Comparison of ENCODE assay signal across 2 cellular contexts in genomic region chr10:62803993-62804383, GRCh38.
TF ChIP-seq lines count a peak whose summit lies in the region.

No MANE protein-coding gene starts in this region.

TF ChIP-seq in HepG2, 621 proteins besides CTCF, POLR2A, EP300 and RAD21 (continues in another document):
- TF ChIP-seq ZNF446 (CRISPR knock-in tag; IDR thresholded peaks at IDR 0.05), result no peak
- no peak for TF ChIP-seq ZNF777 (CRISPR knock-in tag; IDR thresholded peaks at IDR 0.05)
- no peak for TF ChIP-seq HOXA7 (CRISPR knock-in tag; IDR thresholded peaks at IDR 0.05)
- TF ChIP-seq THYN1 (CRISPR knock-in tag; IDR thresholded peaks at IDR 0.05; ENCODE audit: borderline replicate concordance, low read depth), result no peak
- TF ChIP-seq THAP8 (CRISPR knock-in tag; IDR thresholded peaks at IDR 0.05; ENCODE audit: borderline replicate concordance), result no peak
- TF ChIP-seq KDM2A (CRISPR knock-in tag; IDR thresholded peaks at IDR 0.05; ENCODE audit: borderline replicate concordance, low read depth), result no peak
- TF ChIP-seq, protein P1, sequence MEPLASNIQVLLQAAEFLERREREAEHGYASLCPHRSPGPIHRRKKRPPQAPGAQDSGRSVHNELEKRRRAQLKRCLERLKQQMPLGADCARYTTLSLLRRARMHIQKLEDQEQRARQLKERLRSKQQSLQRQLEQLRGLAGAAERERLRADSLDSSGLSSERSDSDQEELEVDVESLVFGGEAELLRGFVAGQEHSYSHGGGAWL (CRISPR knock-in tag; IDR thresholded peaks at IDR 0.05), result no peak
- TF ChIP-seq FOSL2 (CRISPR knock-in tag; IDR thresholded peaks at IDR 0.05), result no peak
- no peak for TF ChIP-seq CENPX (CRISPR knock-in tag; IDR thresholded peaks at IDR 0.05)
- TF ChIP-seq EHMT2 (IDR thresholded peaks at IDR 0.05; ENCODE audit: borderline replicate concordance, low read depth, low read length), result peak; percentile 78; the same call in 1 of the 2 replicates
- TF ChIP-seq ZSCAN5A (CRISPR knock-in tag; IDR thresholded peaks at IDR 0.05; ENCODE audit: borderline replicate concordance), result no peak
- TF ChIP-seq PITX1 (CRISPR knock-in tag; IDR thresholded peaks at IDR 0.05), result no peak
- no peak for TF ChIP-seq GABPB1 (CRISPR knock-in tag; IDR thresholded peaks at IDR 0.05)
- no peak for TF ChIP-seq NBN (conservative IDR thresholded peaks at IDR 0.05)
- TF ChIP-seq NCOA5 (CRISPR knock-in tag; IDR thresholded peaks at IDR 0.05), result no peak
- TF ChIP-seq, protein P2, sequence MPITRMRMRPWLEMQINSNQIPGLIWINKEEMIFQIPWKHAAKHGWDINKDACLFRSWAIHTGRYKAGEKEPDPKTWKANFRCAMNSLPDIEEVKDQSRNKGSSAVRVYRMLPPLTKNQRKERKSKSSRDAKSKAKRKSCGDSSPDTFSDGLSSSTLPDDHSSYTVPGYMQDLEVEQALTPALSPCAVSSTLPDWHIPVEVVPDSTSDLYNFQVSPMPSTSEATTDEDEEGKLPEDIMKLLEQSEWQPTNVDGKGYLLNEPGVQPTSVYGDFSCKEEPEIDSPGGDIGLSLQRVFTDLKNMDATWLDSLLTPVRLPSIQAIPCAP (CRISPR knock-in tag; IDR thresholded peaks at IDR 0.05; ENCODE audit: low read depth), result no peak
- no peak for TF ChIP-seq KLF15 (CRISPR knock-in tag; IDR thresholded peaks at IDR 0.05; ENCODE audit: borderline replicate concordance)
- TF ChIP-seq ZFX (CRISPR knock-in tag; IDR thresholded peaks at IDR 0.05; ENCODE audit: low read depth), result no peak
- no peak for TF ChIP-seq GABPA (IDR thresholded peaks at IDR 0.05; ENCODE audit: low read depth, low read length)
- TF ChIP-seq GABPA (CRISPR knock-in tag; IDR thresholded peaks at IDR 0.05; ENCODE audit: low read depth), result no peak
- no peak for TF ChIP-seq KDM5A (IDR thresholded peaks at IDR 0.05; ENCODE audit: borderline replicate concordance, low read length)
- no peak for TF ChIP-seq CHD4 (IDR thresholded peaks at IDR 0.05; ENCODE audit: borderline replicate concordance, low read length)
- TF ChIP-seq, protein P3, sequence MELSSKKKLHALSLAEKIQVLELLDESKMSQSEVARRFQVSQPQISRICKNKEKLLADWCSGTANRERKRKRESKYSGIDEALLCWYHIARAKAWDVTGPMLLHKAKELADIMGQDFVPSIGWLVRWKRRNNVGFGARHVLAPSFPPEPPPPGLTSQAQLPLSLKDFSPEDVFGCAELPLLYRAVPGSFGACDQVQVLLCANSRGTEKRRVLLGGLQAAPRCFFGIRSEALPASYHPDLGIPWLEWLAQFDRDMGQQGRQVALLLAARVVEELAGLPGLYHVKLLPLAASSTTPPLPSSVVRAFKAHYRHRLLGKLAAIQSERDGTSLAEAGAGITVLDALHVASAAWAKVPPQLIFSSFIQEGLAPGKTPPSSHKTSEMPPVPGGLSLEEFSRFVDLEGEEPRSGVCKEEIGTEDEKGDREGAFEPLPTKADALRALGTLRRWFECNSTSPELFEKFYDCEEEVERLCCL (CRISPR knock-in tag; IDR thresholded peaks at IDR 0.05; ENCODE audit: borderline replicate concordance), result no peak
- TF ChIP-seq ZNF24 (IDR thresholded peaks at IDR 0.05), result no peak
- TF ChIP-seq RARA (CRISPR knock-in tag; IDR thresholded peaks at IDR 0.05), result no peak
- TF ChIP-seq ZNF234 (CRISPR knock-in tag; conservative IDR thresholded peaks at IDR 0.05), result no peak
- 0 out of 2 replicates have a peak, but pooled peaks have one; percentile 27 for TF ChIP-seq ZNF670 (CRISPR knock-in tag; IDR thresholded peaks at IDR 0.05; ENCODE audit: borderline replicate concordance)
- no peak for TF ChIP-seq SRSF9 (IDR thresholded peaks at IDR 0.05; ENCODE audit: borderline replicate concordance, insufficient read depth, low read depth, low read length, poor library complexity, severe bottlenecking)
- TF ChIP-seq RFXANK (CRISPR knock-in tag; IDR thresholded peaks at IDR 0.05), result no peak
- TF ChIP-seq MXI1 (IDR thresholded peaks at IDR 0.05; ENCODE audit: borderline replicate concordance, low read depth, low read length), result no peak
- no peak for TF ChIP-seq KDM6A (CRISPR knock-in tag; IDR thresholded peaks at IDR 0.05; ENCODE audit: low read depth)
- no peak for TF ChIP-seq ZNF724P (CRISPR knock-in tag; IDR thresholded peaks at IDR 0.05; ENCODE audit: borderline replicate concordance)
- TF ChIP-seq ZIK1 (CRISPR knock-in tag; IDR thresholded peaks at IDR 0.05; ENCODE audit: borderline replicate concordance, low read depth), result 0 out of 2 replicates have a peak, but pooled peaks have one; percentile 7

TF ChIP-seq in HEK293T, 16 proteins besides CTCF, POLR2A, EP300 and RAD21:
- TF ChIP-seq ZNF384 (IDR thresholded peaks at IDR 0.05) (no peak), ARNT (IDR thresholded peaks at IDR 0.05) (no peak), FOXM1 (IDR thresholded peaks at IDR 0.05; ENCODE audit: borderline replicate concordance) (no peak), LEF1 (IDR thresholded peaks at IDR 0.05; ENCODE audit: borderline replicate concordance) (no peak), FOXK2 (IDR thresholded peaks at IDR 0.05) (no peak)
TF ChIP-seq in HEK293T: peak in this region for 0.
